In the genomic region with DNA sequence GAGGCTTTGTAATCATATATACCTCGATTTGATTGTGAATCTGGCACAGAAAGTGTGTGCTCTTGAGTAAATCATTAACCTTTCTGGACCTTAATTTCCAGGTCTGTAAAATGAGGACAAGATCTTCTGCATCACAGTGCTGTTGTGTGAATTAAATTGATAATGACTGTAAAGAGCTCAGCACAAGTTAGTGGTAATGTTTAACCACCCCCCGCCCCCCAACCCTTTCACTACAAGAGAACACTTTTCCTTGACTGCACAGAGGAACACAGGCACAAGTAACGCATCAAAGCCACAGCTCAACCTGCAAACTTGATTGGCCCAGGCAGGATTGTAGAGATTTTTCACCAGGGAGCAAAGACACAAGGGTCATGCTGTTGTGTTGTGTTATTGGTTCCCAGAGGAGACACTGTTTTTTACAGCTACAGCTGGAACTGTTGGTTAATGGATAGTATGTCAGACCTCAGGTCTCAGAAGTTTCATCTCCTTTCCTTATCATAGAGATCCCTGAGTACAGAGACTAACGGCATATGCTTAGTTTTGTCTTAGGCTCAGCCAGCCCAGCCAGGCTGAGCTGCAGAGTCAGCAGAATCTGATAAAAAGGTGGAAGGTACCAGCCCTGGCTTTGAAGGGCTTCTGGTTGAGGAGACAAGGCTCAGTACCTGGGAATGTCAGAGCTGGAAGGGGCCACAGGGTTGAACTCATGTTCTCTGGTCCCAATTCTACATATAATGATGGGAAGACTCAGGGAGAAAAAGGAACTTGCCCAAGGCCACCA, we compare ENCODE assay signal across 1 cellular context.
TF ChIP-seq lines count a peak whose summit lies in the region.

No MANE protein-coding gene starts in this region.

TF ChIP-seq in HepG2, 621 proteins besides CTCF, POLR2A, EP300 and RAD21:
- TF ChIP-seq MAFF (IDR thresholded peaks at IDR 0.05; ENCODE audit: low read depth, low read length) (peak; percentile 30; the same call in 1 of the 2 replicates), MAFK (conservative IDR thresholded peaks at IDR 0.05 in 1 of 2, IDR thresholded peaks at IDR 0.05 in 1 of 2; ENCODE audit: low read length in 2 of 2) (peak; percentile 64 to 69), MEF2D (CRISPR knock-in tag; IDR thresholded peaks at IDR 0.05) (no peak)
